In genomic region chr2:121649402-121649651, GRCh38 we compare ENCODE assay signal across 8 cellular contexts. TPM values are rescaled to one million over a fixed set of nuclear protein-coding genes. Genes with fewer than 3 reads are reported as not detected.
DNase-seq lines count a peak whose midpoint lies in the region; ATAC-seq and TF ChIP-seq lines count a peak whose summit lies in the region.

TSS of gene CLASP1 (minus strand) at chr2:121649462. CDS start at chr2:121605895, 43,567 bp downstream.

- H3K9ac ChIP-seq in NT2/D1 (ENCODE audit: insufficient read length, low read depth) = peak within 1 kb of the TSS; percentile 90

- no peak for TF ChIP-seq CTCF in HL-60 (IDR thresholded peaks at IDR 0.05; ENCODE audit: insufficient read depth, low read length)

- POLR2A ChIA-PET in CD4-positive, alpha-beta memory T cell (lab: Charles Lee; ENCODE audit: partially characterized antibody) = interaction anchor here (0.6 to 5.0 kb wide), 20 partner anchors 10 to 1971 kb away, joined by 3 to 152 read pairs (median 5); partner anchors contain the start of genes NIFK, RNU4ATAC and TSN

- intact Hi-C loops in CD4-positive, alpha-beta memory T cell (cut with micrococcal nuclease) = loop anchor here (1.0 to 5.0 kb wide), 6 partner anchors 50 to 119 kb away; partner anchors contain the start of genes NIFK, RNU4ATAC and TSN

- no peaks in the 10 kb centered on the region for H3K9me3 ChIP-seq in CD4-positive, alpha-beta memory T cell (ENCODE audit: control insufficient read depth in 1 of 2, low read length in 2 of 2)
- no peaks in the 10 kb centered on the region for H3K9me3 ChIP-seq in NT2/D1 (ENCODE audit: insufficient read depth, low read length)

- H3K27ac ChIP-seq in CD4-positive, alpha-beta memory T cell (ENCODE audit: low read depth, low read length) = peak within 1 kb of the TSS; percentile 94
- H3K27ac ChIP-seq in HL-60 (replicated peaks) = peak within 1 kb of the TSS; percentile 99

- H3K4me3 Mint-ChIP-seq in CD4-positive, alpha-beta memory T cell = peak within 1 kb of the TSS; percentile 96 to 100 (median 99)

- peak within 1 kb of the TSS; percentile 88 to 97 for H3K4me3 ChIP-seq in CD4-positive, alpha-beta memory T cell (ENCODE audit: low read length in 2 of 2)
- H3K4me3 ChIP-seq in HL-60 (replicated peaks; ENCODE audit: insufficient read depth, low read length) = peak within 1 kb of the TSS; percentile 93
- H3K4me3 ChIP-seq in NT2/D1 (ENCODE audit: insufficient read length, low read depth) = peak within 1 kb of the TSS; percentile 86

- H3K27me3 Mint-ChIP-seq in CD4-positive, alpha-beta memory T cell = peaks cover 0 to 3% of the 10 kb centered on the region in 2 donors

- in situ Hi-C loops in endometrial microvascular endothelial cells (cut with HindIII; ENCODE audit: inconsistent ontology term, low pct_unique_long_range_greater_than_20kb, low sequenced_read_pairs) = no loop called here

- ATAC-seq in GM19467 (IDR thresholded peaks at IDR 0.05; ENCODE audit: unreplicated experiment) = peak; percentile 91

- peaks cover 46 to 89% (median 63%) of the 10 kb centered on the region in 4 donors for H3K4me1 Mint-ChIP-seq in CD4-positive, alpha-beta memory T cell

- no peaks in the 10 kb centered on the region for H3K27me3 ChIP-seq in CD4-positive, alpha-beta memory T cell (ENCODE audit: insufficient read depth, low read length)
- no peaks in the 10 kb centered on the region for H3K27me3 ChIP-seq in HL-60 (ENCODE audit: insufficient read depth, poor library complexity, severe bottlenecking)
- no peaks in the 10 kb centered on the region for H3K27me3 ChIP-seq in NT2/D1 (ENCODE audit: insufficient read depth, insufficient read length)

- peak within 1 kb of the TSS; percentile 99 to 100 (median 99) for H3K27ac Mint-ChIP-seq in CD4-positive, alpha-beta memory T cell

- H3K4me1 ChIP-seq in CD4-positive, alpha-beta memory T cell (ENCODE audit: insufficient read depth, low read length) = peaks cover 56% of the 10 kb centered on the region
- H3K4me1 ChIP-seq in NT2/D1 (ENCODE audit: insufficient read depth, insufficient read length) = no peaks in the 10 kb centered on the region

- peak in 4 of 5 donors; percentile 97 to 99 (median 98) for DNase-seq in CD4-positive, alpha-beta memory T cell
- peak; percentile 98 to 99 for DNase-seq in HL-60 (ENCODE audit: low read depth in 1 of 2, low spot score in 1 of 2)
- DNase-seq in NT2/D1 (ENCODE audit: low read depth, low spot score) = peak; percentile 97
- DNase-seq in activated CD8-positive, alpha-beta memory T cell treated with anti-CD3 and anti-CD28 coated beads, Interleukin-2, amount 50 U/mL, for 4 hours = peak; percentile 93
- DNase-seq in mesenteric fat pad (ENCODE audit: low spot score) = peak; percentile 97
- DNase-seq in stimulated activated CD8-positive, alpha-beta memory T cell treated with anti-CD3 and anti-CD28 coated beads, Interleukin-15, amount 100 ng/mL, for 48 hours (ENCODE audit: low read depth in 2 of 2) = peak; percentile 95 to 96

- H3K36me3 ChIP-seq in CD4-positive, alpha-beta memory T cell (ENCODE audit: insufficient read depth, low read length) = no peaks in the 10 kb centered on the region
- H3K36me3 ChIP-seq in NT2/D1 (ENCODE audit: insufficient read depth, insufficient read length, low read length) = no peaks in the 10 kb centered on the region

- H3K36me3 Mint-ChIP-seq in CD4-positive, alpha-beta memory T cell = peaks cover 4 to 33% of the 10 kb centered on the region in 2 donors

- H3K9me3 Mint-ChIP-seq in CD4-positive, alpha-beta memory T cell = peaks cover 0 to 4% (median 0%) of the 10 kb centered on the region in 8 donors

- CTCF ChIA-PET in CD4-positive, alpha-beta memory T cell (lab: Charles Lee; ENCODE audit: partially characterized antibody) = interaction anchor here (0.8 to 3.5 kb wide), 3 partner anchors 51 to 118 kb away, joined by 3 to 32 read pairs (median 6); partner anchors contain the start of gene RNU4ATAC

RNA-seq across cellular contexts. Expression of gene CLASP1, which starts in this region (rescaled TPM):
- total RNA-seq in CD4-positive, alpha-beta memory T cell = 10 to 100 TPM; 67.4 to 68.7 TPM
- 10 to 100 TPM in 1 of 2 donors, 1 to 10 TPM in 1; 3.3 to 16.8 TPM for polyA plus RNA-seq in CD4-positive, alpha-beta memory T cell
- total RNA-seq in endometrial microvascular endothelial cells (ENCODE audit: inconsistent ontology term) (51.7 TPM), mesenteric fat pad (64.4 TPM)

Comparison
In these comparisons a context has a peak if more than half of its experiments do, and no peak if none do; other contexts are left out.
1. Peak in every context shown above with its lines: DNase-seq, ATAC-seq, H3K4me3 ChIP-seq and H3K27ac ChIP-seq.